Comparison of ENCODE assay signal across 1 cellular context in the genomic region with DNA sequence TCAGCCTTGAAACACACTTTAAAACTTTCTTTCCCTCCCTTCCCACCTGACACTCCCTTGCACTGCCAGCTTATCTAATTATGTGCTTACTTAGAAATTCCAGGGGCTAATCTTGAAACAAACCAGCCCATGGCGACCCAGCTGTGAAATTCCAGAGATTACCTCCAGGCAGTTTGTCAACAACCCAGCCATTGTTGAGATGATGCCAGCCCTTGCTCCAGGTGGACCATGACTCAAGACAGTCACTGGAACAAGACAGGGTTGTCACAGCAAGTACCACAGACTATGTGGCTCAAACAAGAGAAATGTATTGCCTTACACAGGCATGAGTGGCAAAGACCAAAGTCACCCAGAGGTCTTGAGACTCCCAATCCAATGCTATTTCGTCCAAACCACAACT.
A peak's percentile ranks its signal among the peaks of the same experiment; 100 is the strongest.
TF ChIP-seq lines count a peak whose summit lies in the region.

No MANE protein-coding gene starts in this region.

TF ChIP-seq in Ishikawa, 13 proteins besides CTCF, POLR2A, EP300 and RAD21 (continued from another document):
- TF ChIP-seq, protein P1, sequence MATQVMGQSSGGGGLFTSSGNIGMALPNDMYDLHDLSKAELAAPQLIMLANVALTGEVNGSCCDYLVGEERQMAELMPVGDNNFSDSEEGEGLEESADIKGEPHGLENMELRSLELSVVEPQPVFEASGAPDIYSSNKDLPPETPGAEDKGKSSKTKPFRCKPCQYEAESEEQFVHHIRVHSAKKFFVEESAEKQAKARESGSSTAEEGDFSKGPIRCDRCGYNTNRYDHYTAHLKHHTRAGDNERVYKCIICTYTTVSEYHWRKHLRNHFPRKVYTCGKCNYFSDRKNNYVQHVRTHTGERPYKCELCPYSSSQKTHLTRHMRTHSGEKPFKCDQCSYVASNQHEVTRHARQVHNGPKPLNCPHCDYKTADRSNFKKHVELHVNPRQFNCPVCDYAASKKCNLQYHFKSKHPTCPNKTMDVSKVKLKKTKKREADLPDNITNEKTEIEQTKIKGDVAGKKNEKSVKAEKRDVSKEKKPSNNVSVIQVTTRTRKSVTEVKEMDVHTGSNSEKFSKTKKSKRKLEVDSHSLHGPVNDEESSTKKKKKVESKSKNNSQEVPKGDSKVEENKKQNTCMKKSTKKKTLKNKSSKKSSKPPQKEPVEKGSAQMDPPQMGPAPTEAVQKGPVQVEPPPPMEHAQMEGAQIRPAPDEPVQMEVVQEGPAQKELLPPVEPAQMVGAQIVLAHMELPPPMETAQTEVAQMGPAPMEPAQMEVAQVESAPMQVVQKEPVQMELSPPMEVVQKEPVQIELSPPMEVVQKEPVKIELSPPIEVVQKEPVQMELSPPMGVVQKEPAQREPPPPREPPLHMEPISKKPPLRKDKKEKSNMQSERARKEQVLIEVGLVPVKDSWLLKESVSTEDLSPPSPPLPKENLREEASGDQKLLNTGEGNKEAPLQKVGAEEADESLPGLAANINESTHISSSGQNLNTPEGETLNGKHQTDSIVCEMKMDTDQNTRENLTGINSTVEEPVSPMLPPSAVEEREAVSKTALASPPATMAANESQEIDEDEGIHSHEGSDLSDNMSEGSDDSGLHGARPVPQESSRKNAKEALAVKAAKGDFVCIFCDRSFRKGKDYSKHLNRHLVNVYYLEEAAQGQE (IDR thresholded peaks at IDR 0.05; ENCODE audit: low read depth) = no peak
- peak; percentile 75 for TF ChIP-seq FOXM1 (IDR thresholded peaks at IDR 0.05; ENCODE audit: borderline replicate concordance, low read depth)
- peak; percentile 91 for TF ChIP-seq TEAD4 (IDR thresholded peaks at IDR 0.05)
- TF ChIP-seq CEBPB (IDR thresholded peaks at IDR 0.05) = peak; percentile 27; the same call in 1 of the 2 replicates
- TF ChIP-seq, protein P2, sequence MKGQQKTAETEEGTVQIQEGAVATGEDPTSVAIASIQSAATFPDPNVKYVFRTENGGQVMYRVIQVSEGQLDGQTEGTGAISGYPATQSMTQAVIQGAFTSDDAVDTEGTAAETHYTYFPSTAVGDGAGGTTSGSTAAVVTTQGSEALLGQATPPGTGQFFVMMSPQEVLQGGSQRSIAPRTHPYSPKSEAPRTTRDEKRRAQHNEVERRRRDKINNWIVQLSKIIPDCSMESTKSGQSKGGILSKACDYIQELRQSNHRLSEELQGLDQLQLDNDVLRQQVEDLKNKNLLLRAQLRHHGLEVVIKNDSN (IDR thresholded peaks at IDR 0.05) = no peak
- TF ChIP-seq NFIC (IDR thresholded peaks at IDR 0.05) = peak; percentile 75
- no peak for TF ChIP-seq EGR1 (IDR thresholded peaks at IDR 0.05)
TF ChIP-seq in Ishikawa: peak in this region for 5.
